In genomic region chr10:22314852-22315251, GRCh38 we compare ENCODE assay signal across 11 cellular contexts. TPM values are rescaled to one million over a fixed set of nuclear protein-coding genes. Genes with fewer than 3 reads are reported as not detected.
DNase-seq lines count a peak whose midpoint lies in the region; ATAC-seq and TF ChIP-seq lines count a peak whose summit lies in the region.
"Had no signal": no experiment of that assay in that cellular context is flagged by ENCODE, and none has a peak within 500 bp of the region (broad histone marks: within the 10 kb centered on the region; RNA-seq: fewer than 3 reads in every experiment).

No MANE protein-coding gene starts in this region.

- no peaks in the 10 kb centered on the region for H3K36me3 ChIP-seq in CD8-positive, alpha-beta T cell (ENCODE audit: insufficient read depth, low read length)
- H3K36me3 ChIP-seq in GM23338 (ENCODE audit: insufficient read depth), result no peaks in the 10 kb centered on the region

- peak overlapping the region; percentile 91 for H3K4me3 Mint-ChIP-seq in CD8-positive, alpha-beta T cell
- peak overlapping the region; percentile 84 for H3K4me3 Mint-ChIP-seq in GM23338
- H3K4me3 Mint-ChIP-seq in activated CD8-positive, alpha-beta T cell treated with anti-CD3 and anti-CD28 coated beads for 36 hours, result peak overlapping the region; percentile 88
- H3K4me3 Mint-ChIP-seq in naive thymus-derived CD8-positive, alpha-beta T cell, result peak overlapping the region in 7 of 10 donors; percentile 7 to 99 (median 92)

- H3K4me2 ChIP-seq in GM23338, result peak overlapping the region; percentile 83; the same call in 1 of the 2 replicates

- no peaks in the 10 kb centered on the region for H3K9me3 ChIP-seq in CD8-positive, alpha-beta T cell (ENCODE audit: low read length)

- H3K27ac Mint-ChIP-seq in CD8-positive, alpha-beta T cell, result no peak overlapping the region
- no peak overlapping the region for H3K27ac Mint-ChIP-seq in GM23338
- no peak overlapping the region for H3K27ac Mint-ChIP-seq in activated CD8-positive, alpha-beta T cell treated with anti-CD3 and anti-CD28 coated beads for 36 hours
- peak overlapping the region in 3 of 10 donors; percentile 94 to 98 (median 97) for H3K27ac Mint-ChIP-seq in naive thymus-derived CD8-positive, alpha-beta T cell

- H3K79me2 ChIP-seq in GM23338 (replicated peaks; ENCODE audit: insufficient read depth), result no peaks in the 10 kb centered on the region

- no peak for DNase-seq in CD8-positive, alpha-beta T cell
- DNase-seq in GM23338 (ENCODE audit: low spot score) (no peak), NCI-H345 (lab: John Stamatoyannopoulos, UW) (no peak), HT-29 (ENCODE audit: low spot score) (no peak)
- DNase-seq in activated CD8-positive, alpha-beta T cell treated with anti-CD3 and anti-CD28 coated beads for 36 hours, result no peak
- no peak for DNase-seq in naive thymus-derived CD8-positive, alpha-beta T cell
- DNase-seq in central memory CD4-positive, alpha-beta T cell, result no peak
- DNase-seq: activated gamma-delta T cell, GF-D8, islet precursor cell had no signal

- intact Hi-C loops in CD8-positive, alpha-beta T cell (cut with DNase I, micrococcal nuclease), result loop anchor here (5.0 kb wide), 5 partner anchors 32 to 798 kb away; partner anchors contain the start of genes DNAJC1 (in 2 of the 2), MLLT10 (in 1 of the 2) and SPAG6 (in 1 of the 2)
- intact Hi-C loops in activated CD8-positive, alpha-beta T cell treated with anti-CD3 and anti-CD28 coated beads for 36 hours (cut with micrococcal nuclease), result loop anchor here (5.0 kb wide), 2 partner anchors 63 to 88 kb away; no protein-coding TSS in a partner anchor

- H3K4me3 ChIP-seq in CD8-positive, alpha-beta T cell (ENCODE audit: low read depth, low read length), result no peak overlapping the region
- H3K4me3 ChIP-seq in GM23338, result peak overlapping the region; percentile 61; the same call in 1 of the 2 replicates

- no peak for TF ChIP-seq CTCF in CD8-positive, alpha-beta T cell (IDR thresholded peaks at IDR 0.05)
- no peak for TF ChIP-seq CTCF in GM23338 (conservative IDR thresholded peaks at IDR 0.05; ENCODE audit: low read depth in 2 of 2)
- TF ChIP-seq CTCF in activated CD8-positive, alpha-beta T cell treated with anti-CD3 and anti-CD28 coated beads for 36 hours (IDR thresholded peaks at IDR 0.05), result no peak

- peaks cover 3% of the 10 kb centered on the region for H3K36me3 Mint-ChIP-seq in CD8-positive, alpha-beta T cell
- H3K36me3 Mint-ChIP-seq in GM23338 (ENCODE audit: low read depth), result no peaks in the 10 kb centered on the region
- peaks cover 10% of the 10 kb centered on the region for H3K36me3 Mint-ChIP-seq in activated CD8-positive, alpha-beta T cell treated with anti-CD3 and anti-CD28 coated beads for 36 hours (ENCODE audit: low read depth)
- peaks cover 0 to 3% (median 0%) of the 10 kb centered on the region in 3 donors for H3K36me3 Mint-ChIP-seq in naive thymus-derived CD8-positive, alpha-beta T cell

- POLR2A ChIA-PET in CD8-positive, alpha-beta T cell (lab: Charles Lee), result interaction anchor here (2.2 kb wide), 1 partner anchor 115 kb away, joined by 5 read pairs; no protein-coding TSS in a partner anchor
- POLR2A ChIA-PET in activated CD8-positive, alpha-beta T cell treated with anti-CD3 and anti-CD28 coated beads for 36 hours (lab: Charles Lee), result interaction anchor here (0.7 to 2.8 kb wide), 4 partner anchors 45 to 312 kb away, joined by 3 to 15 read pairs (median 4); no protein-coding TSS in a partner anchor
- POLR2A ChIA-PET in naive thymus-derived CD8-positive, alpha-beta T cell (lab: Charles Lee), result interaction anchor here (2.4 to 5.5 kb wide), 4 partner anchors 25 to 122 kb away, joined by 12 to 67 read pairs (median 44); no protein-coding TSS in a partner anchor

- no peak for ATAC-seq in CD8-positive, alpha-beta T cell
- ATAC-seq in GM23338, result no peak
- ATAC-seq in activated CD8-positive, alpha-beta T cell treated with anti-CD3 and anti-CD28 coated beads for 36 hours, result no peak
- ATAC-seq in naive thymus-derived CD8-positive, alpha-beta T cell, result no peak

- peaks cover 13% of the 10 kb centered on the region for H3K27me3 Mint-ChIP-seq in CD8-positive, alpha-beta T cell (ENCODE audit: low read depth)
- H3K27me3 Mint-ChIP-seq in GM23338 (ENCODE audit: insufficient read depth, low read depth, poor library complexity), result peaks cover 57% of the 10 kb centered on the region
- peaks cover 14% of the 10 kb centered on the region for H3K27me3 Mint-ChIP-seq in activated CD8-positive, alpha-beta T cell treated with anti-CD3 and anti-CD28 coated beads for 36 hours
- peaks cover 4 to 12% (median 10%) of the 10 kb centered on the region in 5 donors for H3K27me3 Mint-ChIP-seq in naive thymus-derived CD8-positive, alpha-beta T cell

- H3F3A ChIP-seq in GM23338 (replicated peaks; ENCODE audit: low read depth), result peaks cover 18% of the 10 kb centered on the region

- CTCF ChIA-PET in CD8-positive, alpha-beta T cell (lab: Charles Lee), result interaction anchor here (0.6 to 1.6 kb wide), 4 partner anchors 10 to 356 kb away, joined by 3 read pairs; partner anchors contain the start of gene DNAJC1
- CTCF ChIA-PET in activated CD8-positive, alpha-beta T cell treated with anti-CD3 and anti-CD28 coated beads for 36 hours (lab: Charles Lee), result interaction anchor here (1.3 to 1.8 kb wide), 2 partner anchors 211 to 303 kb away, joined by 4 to 7 read pairs; no protein-coding TSS in a partner anchor

- no peak overlapping the region for H3K27ac ChIP-seq in CD8-positive, alpha-beta T cell (ENCODE audit: low read depth, low read length)
- H3K27ac ChIP-seq in GM23338 (ENCODE audit: low read depth), result no peak overlapping the region

- H4K20me1 ChIP-seq in GM23338 (replicated peaks; ENCODE audit: insufficient read depth), result peaks cover 20% of the 10 kb centered on the region

- peaks cover 23% of the 10 kb centered on the region for H3K4me1 ChIP-seq in CD8-positive, alpha-beta T cell (ENCODE audit: insufficient read depth, low read length)
- H3K4me1 ChIP-seq in GM23338 (ENCODE audit: insufficient read depth), result peaks cover 42% of the 10 kb centered on the region

- peaks cover 11% of the 10 kb centered on the region for H3K27me3 ChIP-seq in CD8-positive, alpha-beta T cell (ENCODE audit: insufficient read depth, low read length)
- peaks cover 84% of the 10 kb centered on the region for H3K27me3 ChIP-seq in GM23338 (ENCODE audit: insufficient read depth)

- no peaks in the 10 kb centered on the region for H3K9me3 Mint-ChIP-seq in CD8-positive, alpha-beta T cell
- H3K9me3 Mint-ChIP-seq in GM23338, result peaks cover under 1% of the 10 kb centered on the region; the same call in 2 of the 3 replicates
- no peaks in the 10 kb centered on the region for H3K9me3 Mint-ChIP-seq in activated CD8-positive, alpha-beta T cell treated with anti-CD3 and anti-CD28 coated beads for 36 hours
- peaks cover 0 to 2% (median 0%) of the 10 kb centered on the region in 9 donors for H3K9me3 Mint-ChIP-seq in naive thymus-derived CD8-positive, alpha-beta T cell

- H2AFZ ChIP-seq in GM23338, result no peak overlapping the region

- H3K4me1 Mint-ChIP-seq in CD8-positive, alpha-beta T cell (ENCODE audit: low read depth), result peaks cover 27% of the 10 kb centered on the region
- H3K4me1 Mint-ChIP-seq in GM23338, result peaks cover 25% of the 10 kb centered on the region
- peaks cover 28% of the 10 kb centered on the region for H3K4me1 Mint-ChIP-seq in activated CD8-positive, alpha-beta T cell treated with anti-CD3 and anti-CD28 coated beads for 36 hours (ENCODE audit: low read depth)
- peaks cover 3 to 45% (median 15%) of the 10 kb centered on the region in 4 donors for H3K4me1 Mint-ChIP-seq in naive thymus-derived CD8-positive, alpha-beta T cell

- H3K9me2 ChIP-seq in GM23338 (ENCODE audit: insufficient read depth), result no peaks in the 10 kb centered on the region

RNA-seq across cellular contexts. Expression of gene COMMD3, which starts 1.3 kb away (rescaled TPM):
- 10 to 100 TPM; 19.2 to 22.1 TPM for total RNA-seq in CD8-positive, alpha-beta T cell
- total RNA-seq in GM23338 (2014; rRNA removed; shearing (Covaris generic)), result 1.1 and 2.5 TPM in 2 replicates
- polyA plus RNA-seq in GM23338 (2016; fragmentation: Nextera tagmentation; extraction: Ambion mirVana), result 5.2 and 6.0 TPM in 2 replicates
- total RNA-seq in activated CD8-positive, alpha-beta T cell treated with anti-CD3 and anti-CD28 coated beads for 36 hours, result 10 to 100 TPM; 64.7 to 68.7 TPM
- 10 to 100 TPM; 53.9 to 59.3 TPM for total RNA-seq in naive thymus-derived CD8-positive, alpha-beta T cell
- polyA plus RNA-seq in naive thymus-derived CD8-positive, alpha-beta T cell, result 10 to 100 TPM; 38.5 to 57.8 (median 48.4) TPM
- total RNA-seq in HT-29 (2014; rRNA removed; shearing (Covaris generic)), result 12.4 and 13.4 TPM in 2 replicates

RNA-seq across cellular contexts. Expression of gene BMI1, which starts 6.0 kb away (rescaled TPM):
- total RNA-seq in CD8-positive, alpha-beta T cell, result 10 to 100 TPM; 46.8 to 50.3 TPM
- total RNA-seq in GM23338 (2014; rRNA removed; shearing (Covaris generic)), result 9.7 and 10.7 TPM in 2 replicates
- 2.0 and 2.3 TPM in 2 replicates for polyA plus RNA-seq in GM23338 (2016; fragmentation: Nextera tagmentation; extraction: Ambion mirVana)
- total RNA-seq in activated CD8-positive, alpha-beta T cell treated with anti-CD3 and anti-CD28 coated beads for 36 hours, result 10 to 100 TPM; 38.7 to 41.4 TPM
- total RNA-seq in naive thymus-derived CD8-positive, alpha-beta T cell, result 10 to 100 TPM; 70.2 to 80.3 TPM
- 10 to 100 TPM; 22.5 to 32.9 (median 25.7) TPM for polyA plus RNA-seq in naive thymus-derived CD8-positive, alpha-beta T cell
- 17.6 and 19.5 TPM in 2 replicates for total RNA-seq in HT-29 (2014; rRNA removed; shearing (Covaris generic))

RNA-seq across cellular contexts. Expression of gene SPAG6, which starts 30.4 kb away (rescaled TPM):
- not detected for total RNA-seq in CD8-positive, alpha-beta T cell
- total RNA-seq in GM23338 (2014; rRNA removed; shearing (Covaris generic)), result 0.12 TPM in 1 of 2 replicates, not detected in the other
- 0.21 and 0.33 TPM in 2 replicates for polyA plus RNA-seq in GM23338 (2016; fragmentation: Nextera tagmentation; extraction: Ambion mirVana)
- not detected for total RNA-seq in activated CD8-positive, alpha-beta T cell treated with anti-CD3 and anti-CD28 coated beads for 36 hours
- total RNA-seq in naive thymus-derived CD8-positive, alpha-beta T cell, result not detected
- polyA plus RNA-seq in naive thymus-derived CD8-positive, alpha-beta T cell, result not detected
- total RNA-seq in HT-29 (2014; rRNA removed; shearing (Covaris generic)), result not detected in 2 replicates
- total RNA-seq: HT1080 had no signal
